Comparison of ENCODE assay signal across 8 cellular contexts in genomic region chr17:18681767-18682571, GRCh38. TPM values are rescaled to one million over a fixed set of nuclear protein-coding genes. Genes with fewer than 3 reads are reported as not detected.
DNase-seq lines count a peak whose midpoint lies in the region; ATAC-seq and TF ChIP-seq lines count a peak whose summit lies in the region.
"Not testable (repeated sequence)": the region's sequence is repeated elsewhere in the genome, so short reads cannot be mapped to it uniquely, and the experiment has no call there.

TSS of gene FOXO3B (minus strand) at chr17:18682314. CDS start at chr17:18681651, 663 bp downstream.

- peak within 1 kb of the TSS; percentile 39 for H3K14ac ChIP-seq in trophoblast cell (ENCODE audit: low read length)

- H4K12ac ChIP-seq in trophoblast cell (ENCODE audit: low read depth, low read length) = peak within 1 kb of the TSS; percentile 72

- H2BK5ac ChIP-seq in trophoblast cell (ENCODE audit: low read depth, low read length, poor library complexity) = peak within 1 kb of the TSS; percentile 73

- peak within 1 kb of the TSS; percentile 8 for H4K91ac ChIP-seq in trophoblast cell (ENCODE audit: low read depth, low read length)

- not testable (repeated sequence) for H3K27ac ChIP-seq in trophoblast cell (ENCODE audit: low read depth, low read length); thyroid gland

- H2BK120ac ChIP-seq in trophoblast cell (ENCODE audit: insufficient read depth, low read length, poor library complexity) = not testable (repeated sequence)

- H2AFZ ChIP-seq in trophoblast cell (ENCODE audit: insufficient read depth, low read length, poor library complexity) = not testable (repeated sequence)

- DNase-seq in GM13977 (ENCODE audit: low spot score) = peak; percentile 64
- DNase-seq in NCI-H1436 treated with DMSO at 0.1 percent for 48 hours (lab: John Stamatoyannopoulos, UW) = peak; percentile 87
- DNase-seq in anterior cingulate cortex (lab: John Stamatoyannopoulos, UW) = peak in 55 of 58 donors; percentile 21 to 95 (median 78)
- peak; percentile 93 for DNase-seq in left cardiac atrium
- DNase-seq in trophoblast cell = peak; percentile 86 to 94
- DNase-seq in thyroid gland = peak; percentile 56 to 86

- H2AK5ac ChIP-seq in trophoblast cell (ENCODE audit: low read length) = not testable (repeated sequence)

- TF ChIP-seq POLR2A in thyroid gland (IDR thresholded peaks at IDR 0.05) = not testable (repeated sequence)

- no CpG with 5 or more reads among the region's 58 CpGs for WGBS in trophoblast cell (ENCODE audit: extremely low coverage, insufficient coverage, insufficient read length)
- 2% methylated on average over 10 of the region's 58 CpGs; no CpG with 5 or more reads in 1 of the 2 donors for WGBS in thyroid gland, 2 donors

- H3K79me2 ChIP-seq in trophoblast cell (ENCODE audit: control insufficient read depth, insufficient read depth, low read length, poor library complexity) = not testable (repeated sequence)

- H3K9me3 ChIP-seq in trophoblast cell (ENCODE audit: insufficient read depth, low read depth, low read length); thyroid gland: not testable (repeated sequence)

- ATAC-seq in HG02840 (IDR thresholded peaks at IDR 0.05; ENCODE audit: low FRiP score, unreplicated experiment) = peak; percentile 95
- ATAC-seq in left cardiac atrium = peak; percentile 94 to 99

- H3K18ac ChIP-seq in trophoblast cell (ENCODE audit: low read length) = not testable (repeated sequence)

- H4K8ac ChIP-seq in trophoblast cell (ENCODE audit: low read depth, low read length) = peak within 1 kb of the TSS; percentile 74

- H3K4me3 Mint-ChIP-seq in T-helper 1 cell treated with Interleukin-12 subunit alpha and Interleukin-12 subunit beta and Interleukin-4 antibody, amounts not matched to agents 30 μg/mL and 1 μg/mL, for 36 hours = peak within 1 kb of the TSS; percentile 91

- in situ Hi-C loops in GM13977 (cut with MboI; ENCODE audit: low pct_unique_long_range_greater_than_20kb, low sequenced_read_pairs, unreplicated experiment) = not testable (repeated sequence)

- not testable (repeated sequence) for TF ChIP-seq CTCF in GM13977 (IDR thresholded peaks at IDR 0.05; ENCODE audit: extremely low read depth, insufficient read depth, missing control alignments); thyroid gland (IDR thresholded peaks at IDR 0.05)

- peaks cover 8 to 11% of the 10 kb centered on the region in 2 experiments for H3K36me3 ChIP-seq in trophoblast cell (ENCODE audit: control insufficient read depth in 1 of 2, insufficient read depth in 2 of 2, low read length in 2 of 2)
- H3K36me3 ChIP-seq in thyroid gland = not testable (repeated sequence)

- H3K9me3 Mint-ChIP-seq in T-helper 1 cell treated with Interleukin-12 subunit alpha and Interleukin-12 subunit beta and Interleukin-4 antibody, amounts not matched to agents 30 μg/mL and 1 μg/mL, for 36 hours = not testable (repeated sequence)

- H3K4me3 ChIP-seq in trophoblast cell (ENCODE audit: low read depth, low read length) (peak within 1 kb of the TSS; percentile 79), thyroid gland (replicated peaks in 1 of 3) (peak within 1 kb of the TSS in 2 of 3 donors; percentile 8 to 34)

- H3K4me1 Mint-ChIP-seq in T-helper 1 cell treated with Interleukin-12 subunit alpha and Interleukin-12 subunit beta and Interleukin-4 antibody, amounts not matched to agents 30 μg/mL and 1 μg/mL, for 36 hours (ENCODE audit: low read depth) = not testable (repeated sequence)

- H3K27ac Mint-ChIP-seq in T-helper 1 cell treated with Interleukin-12 subunit alpha and Interleukin-12 subunit beta and Interleukin-4 antibody, amounts not matched to agents 30 μg/mL and 1 μg/mL, for 36 hours = peak within 1 kb of the TSS; percentile 81

- not testable (repeated sequence) for H3K79me1 ChIP-seq in trophoblast cell (ENCODE audit: low read length)

- H3K27me3 ChIP-seq in trophoblast cell (ENCODE audit: insufficient read depth, low read length); thyroid gland: not testable (repeated sequence)

- H3K4ac ChIP-seq in trophoblast cell (ENCODE audit: low read depth, low read length) = not testable (repeated sequence)

- intact Hi-C loops in left cardiac atrium (cut with DNase I); thyroid gland (cut with DNase I): not testable (repeated sequence)

- H3K36me3 Mint-ChIP-seq in T-helper 1 cell treated with Interleukin-12 subunit alpha and Interleukin-12 subunit beta and Interleukin-4 antibody, amounts not matched to agents 30 μg/mL and 1 μg/mL, for 36 hours (ENCODE audit: low read depth) = not testable (repeated sequence)

- H3K4me1 ChIP-seq in trophoblast cell (ENCODE audit: control insufficient read depth in 1 of 2, insufficient read depth in 2 of 2, low read length in 2 of 2); thyroid gland: not testable (repeated sequence)

- H3K23ac ChIP-seq in trophoblast cell (ENCODE audit: low read length) = not testable (repeated sequence)

- H2BK12ac ChIP-seq in trophoblast cell (ENCODE audit: low read length) = not testable (repeated sequence)

- peak within 1 kb of the TSS; percentile 56 for H3K4me2 ChIP-seq in trophoblast cell (ENCODE audit: low read length)

- H3K27me3 Mint-ChIP-seq in T-helper 1 cell treated with Interleukin-12 subunit alpha and Interleukin-12 subunit beta and Interleukin-4 antibody, amounts not matched to agents 30 μg/mL and 1 μg/mL, for 36 hours (ENCODE audit: low read depth) = not testable (repeated sequence)

- H3K9ac ChIP-seq in trophoblast cell (ENCODE audit: low read length) = not testable (repeated sequence)

RNA-seq across cellular contexts. Expression of gene FOXO3B, which starts in this region (rescaled TPM):
- total RNA-seq in left cardiac atrium = 1 to 10 TPM; 1.1 to 1.9 TPM
- 5.0 and 5.3 TPM in 2 replicates for polyA plus RNA-seq in trophoblast cell (2013)
- total RNA-seq in thyroid gland = 10 to 100 TPM in 2 of 4 donors, 1 to 10 TPM in 2; 4.2 to 12.1 (median 9.7) TPM
